Comparison of ENCODE assay signal across 11 cellular contexts in the genomic region with DNA sequence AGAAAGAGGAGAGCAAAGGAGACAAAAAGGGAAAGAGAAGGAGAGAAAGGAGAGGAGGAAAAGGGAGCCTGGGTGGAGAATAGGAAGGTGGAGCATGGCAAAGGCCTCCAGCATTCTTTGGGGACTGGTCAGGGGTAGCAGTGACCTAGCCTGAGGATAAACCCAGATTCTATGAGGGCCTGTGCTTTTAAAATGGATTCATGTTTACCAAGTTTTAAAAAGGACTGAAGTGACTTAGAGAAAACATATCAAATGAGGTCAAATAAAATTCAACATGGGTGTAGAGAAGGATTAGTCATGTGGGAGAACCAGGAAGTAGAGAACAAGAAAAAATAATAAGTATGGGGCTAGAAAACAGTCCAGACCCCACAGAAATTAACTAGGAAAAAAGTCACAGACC. TPM values are rescaled to one million over a fixed set of nuclear protein-coding genes. Genes with fewer than 3 reads are reported as not detected.
DNase-seq lines count a peak whose midpoint lies in the region; ATAC-seq and TF ChIP-seq lines count a peak whose summit lies in the region.
"Had no signal": no experiment of that assay in that cellular context is flagged by ENCODE, and none has a peak within 500 bp of the region (broad histone marks: within the 10 kb centered on the region; RNA-seq: fewer than 3 reads in every experiment).

No MANE protein-coding gene starts in this region.

- POLR2A ChIA-PET in activated B cell treated with CpG ODN at 0.5 μM for 24 hours (lab: Charles Lee) = no interaction called here

- intact Hi-C loops in heart right ventricle (cut with DNase I) = no loop called here
- intact Hi-C loops in left cardiac atrium (cut with DNase I) = no loop called here
- intact Hi-C loops in activated B cell treated with CpG ODN at 0.5 μM for 24 hours (cut with micrococcal nuclease) = no loop called here
- intact Hi-C loops in aorta (cut with DNase I) = loop anchor here (5.0 kb wide), 1 partner anchor 39 kb away; no protein-coding TSS in a partner anchor

- H3K9me3 Mint-ChIP-seq in activated B cell treated with CpG ODN at 0.5 μM for 24 hours (peaks cover 3% of the 10 kb centered on the region), nephron (peaks cover 3% of the 10 kb centered on the region)

- H3K27ac ChIP-seq in heart right ventricle = peak overlapping the region in 8 of 10 donors; percentile 28 to 77 (median 56)
- peak overlapping the region; percentile 94 to 99 for H3K27ac ChIP-seq in aorta (ENCODE audit: low read depth in 1 of 2, low read length in 2 of 2)

- H3K4me1 ChIP-seq in heart right ventricle (peaks cover 5 to 97% (median 74%) of the 10 kb centered on the region in 9 donors), aorta (ENCODE audit: control insufficient read depth in 1 of 2, insufficient read depth in 2 of 2, low read length in 2 of 2) (peaks cover 25 to 27% of the 10 kb centered on the region in 2 donors)

- H3K36me3 Mint-ChIP-seq in activated B cell treated with CpG ODN at 0.5 μM for 24 hours (ENCODE audit: low read depth) (peaks cover 8% of the 10 kb centered on the region), nephron (ENCODE audit: low read depth) (peaks cover 43% of the 10 kb centered on the region)

- H3K4me3 Mint-ChIP-seq in activated B cell treated with CpG ODN at 0.5 μM for 24 hours = no peak overlapping the region
- H3K4me3 Mint-ChIP-seq in nephron = no peak overlapping the region

- ATAC-seq in heart right ventricle = no peak
- ATAC-seq in left cardiac atrium = no peak
- no peak for ATAC-seq in activated B cell treated with CpG ODN at 0.5 μM for 24 hours (ENCODE audit: low read depth)
- ATAC-seq in aorta (ENCODE audit: low FRiP score) = no peak
- no peak for ATAC-seq in HG02840 (IDR thresholded peaks at IDR 0.05; ENCODE audit: low FRiP score, unreplicated experiment)
- ATAC-seq: left colon had no signal

- no peak for DNase-seq in heart right ventricle
- DNase-seq in left cardiac atrium = no peak
- DNase-seq in activated B cell treated with CpG ODN at 0.5 μM for 24 hours = no peak
- no peak for DNase-seq in aorta
- DNase-seq in NAMALWA (ENCODE audit: low spot score) = no peak
- DNase-seq in inferior parietal cortex (ENCODE audit: extremely low spot score) = no peak
- DNase-seq: activated CD4-positive, alpha-beta T cell treated with anti-CD3 and anti-CD28 coated beads, Interleukin-2, amount 50 U/mL, for 4 hours; left colon; NCI-H2081 treated with DMSO at 0.1 percent for 48 hours had no signal

- TF ChIP-seq CTCF in heart right ventricle (IDR thresholded peaks at IDR 0.05) (no peak), activated B cell treated with CpG ODN at 0.5 μM for 24 hours (IDR thresholded peaks at IDR 0.05) (no peak), nephron (IDR thresholded peaks at IDR 0.05; ENCODE audit: unreplicated experiment in 3 of 3) (no peak)

- H3K27me3 Mint-ChIP-seq in activated B cell treated with CpG ODN at 0.5 μM for 24 hours (no peaks in the 10 kb centered on the region), nephron (ENCODE audit: low read depth) (no peaks in the 10 kb centered on the region)

- H3K36me3 ChIP-seq in heart right ventricle (peaks cover 0 to 10% (median 0%) of the 10 kb centered on the region in 9 donors), aorta (ENCODE audit: control insufficient read depth in 1 of 2, insufficient read depth in 2 of 2, low read length in 1 of 2) (no peaks in the 10 kb centered on the region)

- H3K4me3 ChIP-seq in heart right ventricle (no peak overlapping the region), aorta (ENCODE audit: low read length in 2 of 2) (no peak overlapping the region)

- H3K9me3 ChIP-seq in heart right ventricle = peaks cover 0 to 10% (median 0%) of the 10 kb centered on the region in 11 donors
- no peaks in the 10 kb centered on the region for H3K9me3 ChIP-seq in aorta (ENCODE audit: control insufficient read depth, low read length)

- peak overlapping the region; percentile 46 for H3K27ac Mint-ChIP-seq in activated B cell treated with CpG ODN at 0.5 μM for 24 hours
- peak overlapping the region; percentile 4 to 44 (median 29) for H3K27ac Mint-ChIP-seq in nephron

- H3K27me3 ChIP-seq in heart right ventricle (no peaks in the 10 kb centered on the region), aorta (ENCODE audit: control insufficient read depth in 1 of 2, insufficient read depth in 2 of 2, low read length in 1 of 2) (no peaks in the 10 kb centered on the region)

- H3K4me1 Mint-ChIP-seq in activated B cell treated with CpG ODN at 0.5 μM for 24 hours = peaks cover 33% of the 10 kb centered on the region
- peaks cover 70% of the 10 kb centered on the region for H3K4me1 Mint-ChIP-seq in nephron

- CTCF ChIA-PET in activated B cell treated with CpG ODN at 0.5 μM for 24 hours (lab: Charles Lee) = interaction anchor here (1.3 kb wide), 1 partner anchor 77 kb away, joined by 3 read pairs; no protein-coding TSS in a partner anchor

RNA-seq across cellular contexts. Expression of a gene that starts 20.7 kb away (rescaled TPM):
- total RNA-seq in heart right ventricle (10 to 100 TPM; 16.1 to 34.2 (median 23.7) TPM), left cardiac atrium (10 to 100 TPM; 41.5 to 80.1 TPM), activated B cell treated with CpG ODN at 0.5 μM for 24 hours (16.6 and 21.7 TPM in 2 replicates), aorta (100 to 1,000 TPM; 109 to 165 TPM)
- polyA plus RNA-seq in heart right ventricle (1 to 10 TPM; 4.2 to 8.4 TPM), aorta (10 to 100 TPM; 10.6 to 38.4 TPM)

Comparison
In these comparisons a context has a peak if more than half of its experiments do, and no peak if none do; other contexts are left out.
1. intact Hi-C loops: an anchor here in aorta (5.0 kb wide); none called in heart right ventricle, left cardiac atrium and activated B cell treated with CpG ODN at 0.5 μM for 24 hours.